Comparison of ENCODE assay signal across 22 cellular contexts in genomic region chr10:82826132-82826531, GRCh38.
DNase-seq lines count a peak whose midpoint lies in the region; ATAC-seq and TF ChIP-seq lines count a peak whose summit lies in the region.
"Had no signal": no experiment of that assay in that cellular context is flagged by ENCODE, and none has a peak within 500 bp of the region (broad histone marks: within the 10 kb centered on the region; RNA-seq: fewer than 3 reads in every experiment).

No MANE protein-coding gene starts in this region.

- H3K4me3 ChIP-seq in fibroblast of mammary gland (ENCODE audit: control insufficient read depth, low read depth, low read length) (no peak overlapping the region), left ventricle myocardium inferior (no peak overlapping the region)
- H3K4me3 ChIP-seq: smooth muscle cell had no signal

- no peaks in the 10 kb centered on the region for H3K27me3 ChIP-seq in left ventricle myocardium inferior (ENCODE audit: low read depth)

- H3K36me3 ChIP-seq in left ventricle myocardium inferior: no peaks in the 10 kb centered on the region

- DNase-seq in GOT3 (lab: John Stamatoyannopoulos, UW): peak; percentile 12
- DNase-seq in T1000 (lab: John Stamatoyannopoulos, UW): peak; percentile 78
- DNase-seq in fibroblast of mammary gland (ENCODE audit: low read depth): peak; percentile 73
- DNase-seq in NCI-H446 (lab: John Stamatoyannopoulos, UW): no peak
- no peak for DNase-seq in left ventricle myocardium inferior
- DNase-seq: activated CD8-positive, alpha-beta T cell treated with anti-CD3 and anti-CD28 coated beads for 36 hours; activated naive CD4-positive, alpha-beta T cell treated with anti-CD3 and anti-CD28 coated beads, Interleukin-2, amount 10 ng/mL, durations not matched to agents 7 days and 5 days; activated T-cell treated with anti-CD3 and anti-CD28 coated beads, Interleukin-2, amount 50 U/mL, for 24 hours; H7; islet precursor cell; KBM-7; naive thymus-derived CD4-positive, alpha-beta T cell; NCI-H1092; NCI-H524; Right ventricle myocardium superior; stimulated activated CD4-positive, alpha-beta T cell treated with anti-CD3 and anti-CD28 coated beads, Interleukin-4, amount 100 ng/mL, for 4 hours; substantia nigra; T-helper 17 cell had no signal

- ATAC-seq in GM18498 (IDR thresholded peaks at IDR 0.05; ENCODE audit: unreplicated experiment) (no peak), HG03097 (IDR thresholded peaks at IDR 0.05; ENCODE audit: low FRiP score, unreplicated experiment) (no peak)
- ATAC-seq: activated CD8-positive, alpha-beta T cell treated with anti-CD3 and anti-CD28 coated beads for 36 hours; naive thymus-derived CD4-positive, alpha-beta T cell; T-helper 17 cell had no signal

- H3K4me1 ChIP-seq in left ventricle myocardium inferior: no peaks in the 10 kb centered on the region

- H3K27ac ChIP-seq in left ventricle myocardium inferior (replicated peaks): no peak overlapping the region
- H3K27ac ChIP-seq: C4-2B had no signal

- H3K9me3 ChIP-seq in left ventricle myocardium inferior (replicated peaks): no peaks in the 10 kb centered on the region

- TF ChIP-seq CTCF in fibroblast of mammary gland (conservative IDR thresholded peaks at IDR 0.05; ENCODE audit: control insufficient read depth, insufficient read depth, low read depth, low read length) (no peak), left ventricle myocardium inferior (IDR thresholded peaks at IDR 0.05; ENCODE audit: borderline replicate concordance) (no peak)

- intact Hi-C loops in left ventricle myocardium inferior (cut with micrococcal nuclease): no loop called here

Comparison
In these comparisons a context has a peak if more than half of its experiments do, and no peak if none do; other contexts are left out.
1. DNase-seq: peak in GOT3 (single experiment), T1000 (single experiment) and fibroblast of mammary gland (single experiment); none in NCI-H446 (0 of 2) and left ventricle myocardium inferior (single experiment).